19 cellular contexts compared by ENCODE assay signal in the genomic region with DNA sequence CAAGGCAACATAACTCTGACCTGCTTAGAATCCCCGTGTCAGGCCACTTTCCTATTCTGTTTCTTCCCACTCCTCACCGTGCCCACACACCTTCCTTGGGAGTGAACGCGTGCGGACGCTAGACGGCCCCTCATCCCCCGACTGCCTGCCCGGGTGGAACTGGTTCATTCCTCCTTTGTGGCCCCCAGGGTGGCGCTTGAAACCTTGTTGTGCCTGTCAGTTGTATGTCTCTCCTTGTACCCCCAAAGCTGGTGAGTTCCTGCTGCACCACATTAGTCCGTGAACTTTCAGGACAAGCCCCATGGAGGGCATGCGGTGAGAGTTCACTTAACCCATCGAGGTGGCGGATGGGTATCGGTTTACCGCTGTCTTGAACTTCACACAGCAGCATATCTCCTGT. TPM values are rescaled to one million over a fixed set of nuclear protein-coding genes. Genes with fewer than 3 reads are reported as not detected.
A peak's percentile ranks its signal among the peaks of the same experiment; 100 is the strongest.
DNase-seq lines count a peak whose midpoint lies in the region; ATAC-seq and TF ChIP-seq lines count a peak whose summit lies in the region.
"Had no signal": no experiment of that assay in that cellular context is flagged by ENCODE, and none has a peak within 500 bp of the region (broad histone marks: within the 10 kb centered on the region; RNA-seq: fewer than 3 reads in every experiment).

No MANE protein-coding gene starts in this region.

- no peak overlapping the region for H3K14ac ChIP-seq in neuronal stem cell (ENCODE audit: low read length)

- DNase-seq in CD14-positive monocyte (ENCODE audit: low spot score) (no peak), GM23248 (peak; percentile 0), neuronal stem cell (ENCODE audit: low spot score) (no peak), left lobe of liver (ENCODE audit: low spot score) (no peak), CD1c-positive myeloid dendritic cell (ENCODE audit: extremely low spot score) (no peak), HAP-1 (ENCODE audit: low spot score in 2 of 2) (no peak)
- DNase-seq: Calu3; CD4-positive, alpha-beta memory T cell; DMS53; KG1; NCI-H1048; NCI-H1436 treated with DMSO at 0.1 percent for 48 hours; NCI-H2029 treated with DMSO at 0.1 percent for 48 hours; NCI-H510A; NCI-H774; PC-3 had no signal

- peak overlapping the region; percentile 56 for H2BK5ac ChIP-seq in neuronal stem cell (ENCODE audit: low read length)

- ATAC-seq in activated T-helper 17 cell treated with anti-CD3 and anti-CD28 coated beads, Interleukin-2, amount 50 U/mL, for 72 hours (replicated peaks): no peak
- no peak for ATAC-seq in left lobe of liver
- ATAC-seq: PC-3 had no signal

- no peaks in the 10 kb centered on the region for H3K79me1 ChIP-seq in neuronal stem cell (ENCODE audit: low read depth, low read length)

- H3K4me3 ChIP-seq in GM23248 (no peak overlapping the region), neuronal stem cell (ENCODE audit: low read length in 2 of 2) (no peak overlapping the region), HAP-1 (no peak overlapping the region)
- H3K4me3 ChIP-seq: SJSA1 had no signal

- no peak overlapping the region for H2BK120ac ChIP-seq in neuronal stem cell (ENCODE audit: low read depth, low read length)

- peaks cover 65% of the 10 kb centered on the region for H3K36me3 ChIP-seq in GM23248 (ENCODE audit: low read depth)
- peaks cover 33 to 87% of the 10 kb centered on the region in 2 donors for H3K36me3 ChIP-seq in neuronal stem cell (replicated peaks in 1 of 2; ENCODE audit: control insufficient read depth in 2 of 2, insufficient read depth in 2 of 2, low read length in 2 of 2)
- peaks cover 15% of the 10 kb centered on the region; the same call in 1 of the 2 replicates for H3K36me3 ChIP-seq in HAP-1 (replicated peaks)

- no peak overlapping the region for H2AK5ac ChIP-seq in neuronal stem cell (ENCODE audit: low read depth, low read length)

- H4K91ac ChIP-seq in neuronal stem cell (ENCODE audit: low read depth, low read length, poor library complexity): no peak overlapping the region

- no peaks in the 10 kb centered on the region for H3K27me3 Mint-ChIP-seq in CD14-positive monocyte (ENCODE audit: low read depth in 3 of 3)
- H3K27me3 Mint-ChIP-seq in activated T-helper 17 cell treated with anti-CD3 and anti-CD28 coated beads, Interleukin-2, amount 50 U/mL, for 72 hours: no peaks in the 10 kb centered on the region
- H3K27me3 Mint-ChIP-seq: B cell; CD4-positive, alpha-beta memory T cell had no signal

- peaks cover 83% of the 10 kb centered on the region for H3K79me2 ChIP-seq in GM23248 (ENCODE audit: insufficient read depth)

- peaks cover 74 to 93% of the 10 kb centered on the region in 2 donors for H3K36me3 Mint-ChIP-seq in CD14-positive monocyte
- H3K36me3 Mint-ChIP-seq in activated T-helper 17 cell treated with anti-CD3 and anti-CD28 coated beads, Interleukin-2, amount 50 U/mL, for 72 hours (ENCODE audit: low read depth): peaks cover 90% of the 10 kb centered on the region

- H2AFZ ChIP-seq in GM23248 (no peak overlapping the region), neuronal stem cell (ENCODE audit: low read length) (no peak overlapping the region)

- H3K9me2 ChIP-seq in GM23248 (ENCODE audit: insufficient read depth): no peaks in the 10 kb centered on the region

- H3K4me1 Mint-ChIP-seq in CD14-positive monocyte: no peaks in the 10 kb centered on the region
- peaks cover 4% of the 10 kb centered on the region for H3K4me1 Mint-ChIP-seq in activated T-helper 17 cell treated with anti-CD3 and anti-CD28 coated beads, Interleukin-2, amount 50 U/mL, for 72 hours
- H3K4me1 Mint-ChIP-seq: B cell; CD4-positive, alpha-beta memory T cell had no signal

- no peaks in the 10 kb centered on the region for H4K20me1 ChIP-seq in GM23248 (ENCODE audit: insufficient read depth)

- no peak overlapping the region for H3K4me2 ChIP-seq in GM23248 (ENCODE audit: unreplicated experiment)
- no peak overlapping the region for H3K4me2 ChIP-seq in neuronal stem cell (ENCODE audit: insufficient read depth, low read length, poor library complexity, severe bottlenecking)

- H3K18ac ChIP-seq in neuronal stem cell (ENCODE audit: low read length): no peak overlapping the region

- H3K27me3 ChIP-seq in GM23248 (replicated peaks; ENCODE audit: insufficient read depth): no peaks in the 10 kb centered on the region
- no peaks in the 10 kb centered on the region for H3K27me3 ChIP-seq in neuronal stem cell (ENCODE audit: control insufficient read depth in 3 of 3, insufficient read depth in 3 of 3, low read depth in 1 of 3, low read length in 3 of 3)
- no peaks in the 10 kb centered on the region for H3K27me3 ChIP-seq in HAP-1 (ENCODE audit: low read depth)
- H3K27me3 ChIP-seq: SJSA1 had no signal

- H4K8ac ChIP-seq in neuronal stem cell (ENCODE audit: low read depth, low read length): no peak overlapping the region

- no peak overlapping the region for H2BK12ac ChIP-seq in neuronal stem cell (ENCODE audit: low read length)

- no peak overlapping the region for H3K27ac ChIP-seq in GM23248
- no peak overlapping the region for H3K27ac ChIP-seq in neuronal stem cell (replicated peaks; ENCODE audit: low read length)
- H3K27ac ChIP-seq: SJSA1 had no signal

- 90 to 92% methylated on average over 16 of the region's 16 CpGs for WGBS in GM23248 (ENCODE audit: low coverage in 1 of 2, low lambda C conversion rate in 2 of 2, missing lambda C conversion rate in 2 of 2), 2 experiments
- no CpG with 5 or more reads among the region's 16 CpGs for WGBS in neuronal stem cell (ENCODE audit: extremely low coverage in 2 of 2, insufficient read length in 2 of 2, insufficient replicate concordance in 1 of 2), 2 donors

- in situ Hi-C loops in GM23248 (cut with MboI): no loop called here
- in situ Hi-C loops in HAP-1 (cut with MboI; ENCODE audit: low sequenced_read_pairs): no loop called here

- H3K4me1 ChIP-seq in GM23248 (ENCODE audit: insufficient read depth) (peaks cover 14% of the 10 kb centered on the region), neuronal stem cell (ENCODE audit: control insufficient read depth in 2 of 2, insufficient read depth in 1 of 2, low read depth in 1 of 2, low read length in 2 of 2) (peaks cover 2 to 9% of the 10 kb centered on the region in 2 donors), HAP-1 (no peaks in the 10 kb centered on the region)

- H3F3A ChIP-seq in GM23248 (ENCODE audit: insufficient read depth): peaks cover 33% of the 10 kb centered on the region

- H3K9me3 Mint-ChIP-seq in CD14-positive monocyte: no peaks in the 10 kb centered on the region
- H3K9me3 Mint-ChIP-seq in activated T-helper 17 cell treated with anti-CD3 and anti-CD28 coated beads, Interleukin-2, amount 50 U/mL, for 72 hours: no peaks in the 10 kb centered on the region
- H3K9me3 Mint-ChIP-seq: CD4-positive, alpha-beta memory T cell had no signal

- peak overlapping the region in 5 of 7 donors; percentile 21 to 72 (median 55) for H3K27ac Mint-ChIP-seq in CD14-positive monocyte
- H3K27ac Mint-ChIP-seq in activated T-helper 17 cell treated with anti-CD3 and anti-CD28 coated beads, Interleukin-2, amount 50 U/mL, for 72 hours: peak overlapping the region; percentile 74
- H3K27ac Mint-ChIP-seq: B cell had no signal

- no peak overlapping the region for H3K9ac ChIP-seq in GM23248
- peak overlapping the region; percentile 36 for H3K9ac ChIP-seq in neuronal stem cell (ENCODE audit: low read depth, low read length, poor library complexity)

- intact Hi-C loops in CD14-positive monocyte (cut with micrococcal nuclease): loop anchor here in 1 of 2 donors (10.0 kb wide), 1 partner anchor 284 kb away; a partner anchor contains a TSS

- no peak overlapping the region for H3K23ac ChIP-seq in neuronal stem cell (ENCODE audit: low read depth, low read length, poor library complexity)

- H3K9me3 ChIP-seq in GM23248 (ENCODE audit: low read depth) (no peaks in the 10 kb centered on the region), neuronal stem cell (replicated peaks in 1 of 2; ENCODE audit: control insufficient read depth in 2 of 2, insufficient read depth in 1 of 2, low read depth in 1 of 2, low read length in 2 of 2) (no peaks in the 10 kb centered on the region), HAP-1 (no peaks in the 10 kb centered on the region)
- H3K9me3 ChIP-seq: SJSA1 had no signal

- no peak for TF ChIP-seq CTCF in CD14-positive monocyte (IDR thresholded peaks at IDR 0.05)

- no peak overlapping the region for H3K4ac ChIP-seq in neuronal stem cell (ENCODE audit: low read length)

- no peak overlapping the region for H3K4me3 Mint-ChIP-seq in CD14-positive monocyte
- no peak overlapping the region for H3K4me3 Mint-ChIP-seq in activated T-helper 17 cell treated with anti-CD3 and anti-CD28 coated beads, Interleukin-2, amount 50 U/mL, for 72 hours
- H3K4me3 Mint-ChIP-seq: B cell; CD4-positive, alpha-beta memory T cell had no signal

- no peak overlapping the region for H2BK15ac ChIP-seq in neuronal stem cell (ENCODE audit: low read length)

RNA-seq across cellular contexts. Expression of a gene that starts 46.7 kb away (rescaled TPM):
- polyA plus RNA-seq in CD14-positive monocyte (1 to 10 TPM; 5.2 to 8.7 TPM), GM23248 (2016; fragmentation: Nextera tagmentation; extraction: Ambion mirVana) (44.0 and 49.0 TPM in 2 replicates)
- total RNA-seq in GM23248 (2014; rRNA removed; shearing (Covaris generic)): 21.9 and 33.5 TPM in 2 replicates
- 10 to 100 TPM; 60.8 to 95.4 TPM for total RNA-seq in activated T-helper 17 cell treated with anti-CD3 and anti-CD28 coated beads, Interleukin-2, amount 50 U/mL, for 72 hours
- polyA plus RNA-seq in neuronal stem cell (2013, experiment 1 of 2): 9.8 TPM
- 9.7 TPM for polyA plus RNA-seq in neuronal stem cell (2013, experiment 2 of 2)
- total RNA-seq in left lobe of liver: 18.9 TPM
